ENCODE assay signal across 23 cellular contexts in genomic region chr22:46917702-46918101, GRCh38.
"Had no signal": no experiment of that assay in that cellular context is flagged by ENCODE, and none has a peak within 500 bp of the region (broad histone marks: within the 10 kb centered on the region; RNA-seq: fewer than 3 reads in every experiment).

No MANE protein-coding gene starts in this region.

- H3K4me1 Mint-ChIP-seq: neural progenitor cell had no signal

- DNase-seq: activated CD4-positive, alpha-beta T cell treated with anti-CD3 and anti-CD28 coated beads for 4 hours; activated CD4-positive, alpha-beta T cell treated with anti-CD3 and anti-CD28 coated beads, Interleukin-2, amount 50 U/mL, for 4 hours; activated effector memory CD4-positive, alpha-beta T cell treated with anti-CD3 and anti-CD28 coated beads, Interleukin-2, amount 50 U/mL, for 16 hours; activated naive CD4-positive, alpha-beta T cell treated with anti-CD3 and anti-CD28 coated beads, Interleukin-2, amount 10 ng/mL, durations not matched to agents 7 days and 5 days; activated T-cell treated with anti-CD3 and anti-CD28 coated beads, Interleukin-2, amount 50 U/mL, for 72 hours; amniotic stem cell; dorsolateral prefrontal cortex; effector memory CD4-positive, alpha-beta T cell; erythroblast; gastrocnemius medialis; glutamatergic neuron; naive thymus-derived CD8-positive, alpha-beta T cell; occipital lobe; psoas muscle; stimulated activated CD4-positive, alpha-beta T cell treated with anti-CD3 and anti-CD28 coated beads, Interleukin-15, amount 100 ng/mL, for 24 hours; stimulated activated CD4-positive, alpha-beta T cell treated with anti-CD3 and anti-CD28 coated beads, Interleukin-2, amount 100 ng/mL, for 24 hours; stimulated activated naive CD4-positive, alpha-beta T cell treated with Interleukin-2 at 50 U/mL for 16 hours had no signal

- H3K27ac ChIP-seq: breast epithelium, dorsolateral prefrontal cortex, gastrocnemius medialis, neural progenitor cell, parathyroid adenoma, psoas muscle, tibial nerve had no signal

- H3K9ac ChIP-seq: neural progenitor cell, parathyroid adenoma had no signal

- FAIRE-seq: colon, islet of Langerhans had no signal

- H3K4me2 ChIP-seq: neural progenitor cell had no signal

- H3K27ac Mint-ChIP-seq: activated T-cell treated with anti-CD3 and anti-CD28 coated beads, Interleukin-2, amount 50 U/mL, for 72 hours had no signal

- H3K4me1 ChIP-seq: breast epithelium, gastrocnemius medialis, neural progenitor cell, parathyroid adenoma, psoas muscle, tibial nerve had no signal

- H3K36me3 ChIP-seq: breast epithelium, neural progenitor cell had no signal

- H3K79me2 ChIP-seq: parathyroid adenoma had no signal

- H3K9me3 Mint-ChIP-seq: activated naive CD4-positive, alpha-beta T cell treated with anti-CD3 and anti-CD28 coated beads, Interleukin-2, amount 10 ng/mL, durations not matched to agents 7 days and 5 days had no signal

- H3K4me3 ChIP-seq: breast epithelium, dorsolateral prefrontal cortex, gastrocnemius medialis, neural progenitor cell, psoas muscle, tibial nerve had no signal

- ATAC-seq: activated T-cell treated with anti-CD3 and anti-CD28 coated beads, Interleukin-2, amount 50 U/mL, for 72 hours; gastrocnemius medialis; naive thymus-derived CD8-positive, alpha-beta T cell; psoas muscle had no signal

- H3K9me3 ChIP-seq: gastrocnemius medialis had no signal

- H3K27me3 Mint-ChIP-seq: activated naive CD4-positive, alpha-beta T cell treated with anti-CD3 and anti-CD28 coated beads, Interleukin-2, amount 10 ng/mL, durations not matched to agents 7 days and 5 days; naive thymus-derived CD8-positive, alpha-beta T cell had no signal

- H3K27me3 ChIP-seq: breast epithelium, dorsolateral prefrontal cortex, gastrocnemius medialis, neural progenitor cell, tibial nerve had no signal

- H2AFZ ChIP-seq: neural progenitor cell, parathyroid adenoma had no signal

- H3K4me3 Mint-ChIP-seq: activated naive CD4-positive, alpha-beta T cell treated with anti-CD3 and anti-CD28 coated beads, Interleukin-2, amount 10 ng/mL, durations not matched to agents 7 days and 5 days; activated T-cell treated with anti-CD3 and anti-CD28 coated beads, Interleukin-2, amount 50 U/mL, for 72 hours; neural progenitor cell had no signal
